14 cellular contexts compared by ENCODE assay signal in genomic region chr7:21943436-21943835, GRCh38. TPM values are rescaled to one million over a fixed set of nuclear protein-coding genes. Genes with fewer than 3 reads are reported as not detected.
DNase-seq lines count a peak whose midpoint lies in the region; ATAC-seq and TF ChIP-seq lines count a peak whose summit lies in the region.
"Had no signal": no experiment of that assay in that cellular context is flagged by ENCODE, and none has a peak within 500 bp of the region (broad histone marks: within the 10 kb centered on the region; RNA-seq: fewer than 3 reads in every experiment).

No MANE protein-coding gene starts in this region.

- H3K27ac ChIP-seq in HUES6 (ENCODE audit: low read depth, low read length), result no peak overlapping the region
- H3K27ac ChIP-seq: prostate gland, SJCRH30 had no signal

- CTCF ChIA-PET in Caco-2 (lab: Charles Lee), result no interaction called here

- H3K4me1 Mint-ChIP-seq in activated T-helper 2 cell treated with anti-CD3 and anti-CD28 coated beads, Interferon-gamma antibody, Interleukin-2, Interleukin-4, amounts not matched to agents 10 μg/mL and 5 μg/mL and 100 μg/mL, durations not matched to agents 14 hours and 24 hours and 36 hours (ENCODE audit: low read depth), result peaks cover 73% of the 10 kb centered on the region
- H3K4me1 Mint-ChIP-seq in nephron, result peaks cover 28% of the 10 kb centered on the region
- peaks cover 7% of the 10 kb centered on the region for H3K4me1 Mint-ChIP-seq in Caco-2 (ENCODE audit: low read depth, unreplicated experiment)

- H3K4me1 ChIP-seq in HUES6 (ENCODE audit: control insufficient read depth, insufficient read depth, low read length) (peaks cover 59% of the 10 kb centered on the region), Caco-2 (0 out of 2 replicates have a peak, but pooled peaks cover 8% of the 10 kb centered on the region)

- intact Hi-C loops in activated T-helper 2 cell treated with anti-CD3 and anti-CD28 coated beads, Interferon-gamma antibody, Interleukin-2, Interleukin-4, amounts not matched to agents 10 μg/mL and 5 μg/mL and 100 μg/mL, durations not matched to agents 14 hours and 24 hours and 36 hours (cut with micrococcal nuclease), result loop anchor here (10.0 kb wide), 3 partner anchors 231 to 941 kb away; no protein-coding TSS in a partner anchor
- intact Hi-C loops in Caco-2 (cut with micrococcal nuclease; ENCODE audit: unreplicated experiment), result no loop called here

- DNase-seq in NCI-H146 (lab: John Stamatoyannopoulos, UW) (peak; percentile 6), NCI-H146 treated with DMSO at 0.1 percent for 48 hours (lab: John Stamatoyannopoulos, UW; ENCODE audit: unreplicated experiment) (no peak), Caco-2 (no peak), NOMO-1 (lab: John Stamatoyannopoulos, UW; ENCODE audit: unreplicated experiment in 2 of 2) (no peak)
- no peak for DNase-seq in activated T-helper 2 cell treated with anti-CD3 and anti-CD28 coated beads, Interferon-gamma antibody, Interleukin-2, Interleukin-4, amounts not matched to agents 10 μg/mL and 5 μg/mL and 100 μg/mL, durations not matched to agents 14 hours and 24 hours and 36 hours (ENCODE audit: low spot score)
- DNase-seq: DND-41; NCI-H446; SJCRH30; stimulated activated CD4-positive, alpha-beta T cell treated with anti-CD3 and anti-CD28 coated beads, Interleukin-2, amount 100 ng/mL, for 48 hours had no signal

- H3K9me3 ChIP-seq in HUES6 (ENCODE audit: control insufficient read depth, insufficient read depth, low read depth, low read length) (no peaks in the 10 kb centered on the region), Caco-2 (no peaks in the 10 kb centered on the region)
- H3K9me3 ChIP-seq: prostate gland, SJCRH30 had no signal

- H3K4me3 ChIP-seq in HUES6 (ENCODE audit: low read depth, low read length), result peak overlapping the region; percentile 5
- H3K4me3 ChIP-seq in Caco-2 (ENCODE audit: low read depth, low read length), result no peak overlapping the region
- H3K4me3 ChIP-seq: prostate gland, SJCRH30 had no signal

- ATAC-seq in HG02938 (IDR thresholded peaks at IDR 0.05; ENCODE audit: unreplicated experiment), result no peak
- ATAC-seq: activated CD4-positive, CD25-positive, alpha-beta regulatory T cell treated with anti-CD3 and anti-CD28 coated beads, Interleukin-2, amount 50 U/mL, for 24 hours had no signal

- H3K27me3 Mint-ChIP-seq in activated T-helper 2 cell treated with anti-CD3 and anti-CD28 coated beads, Interferon-gamma antibody, Interleukin-2, Interleukin-4, amounts not matched to agents 10 μg/mL and 5 μg/mL and 100 μg/mL, durations not matched to agents 14 hours and 24 hours and 36 hours (ENCODE audit: low read depth), result peaks cover 1% of the 10 kb centered on the region
- H3K27me3 Mint-ChIP-seq in nephron (ENCODE audit: low read depth), result peaks cover 4% of the 10 kb centered on the region
- H3K27me3 Mint-ChIP-seq in Caco-2 (ENCODE audit: insufficient read depth, unreplicated experiment), result peaks cover 2% of the 10 kb centered on the region

- peak overlapping the region; percentile 14 for H3K9ac ChIP-seq in HUES6 (ENCODE audit: low read length)

- H3K27ac Mint-ChIP-seq in activated T-helper 2 cell treated with anti-CD3 and anti-CD28 coated beads, Interferon-gamma antibody, Interleukin-2, Interleukin-4, amounts not matched to agents 10 μg/mL and 5 μg/mL and 100 μg/mL, durations not matched to agents 14 hours and 24 hours and 36 hours, result no peak overlapping the region
- H3K27ac Mint-ChIP-seq in nephron (peak overlapping the region in 1 of 3 experiments; percentile 44), Caco-2 (ENCODE audit: unreplicated experiment) (no peak overlapping the region)

- no peaks in the 10 kb centered on the region for H3K9me3 Mint-ChIP-seq in activated T-helper 2 cell treated with anti-CD3 and anti-CD28 coated beads, Interferon-gamma antibody, Interleukin-2, Interleukin-4, amounts not matched to agents 10 μg/mL and 5 μg/mL and 100 μg/mL, durations not matched to agents 14 hours and 24 hours and 36 hours
- H3K9me3 Mint-ChIP-seq in nephron (no peaks in the 10 kb centered on the region), Caco-2 (ENCODE audit: unreplicated experiment) (no peaks in the 10 kb centered on the region)

- BruUV-seq in Caco-2 (replicated peaks; lab: Mats Ljungman, UMichigan), result no TSS peak

- peaks cover 29% of the 10 kb centered on the region for H3K36me3 Mint-ChIP-seq in activated T-helper 2 cell treated with anti-CD3 and anti-CD28 coated beads, Interferon-gamma antibody, Interleukin-2, Interleukin-4, amounts not matched to agents 10 μg/mL and 5 μg/mL and 100 μg/mL, durations not matched to agents 14 hours and 24 hours and 36 hours (ENCODE audit: low read depth)
- H3K36me3 Mint-ChIP-seq in nephron (ENCODE audit: low read depth) (peaks cover 13% of the 10 kb centered on the region), Caco-2 (ENCODE audit: insufficient read depth, unreplicated experiment) (no peaks in the 10 kb centered on the region)

- peak overlapping the region; percentile 38 for H3K4me3 Mint-ChIP-seq in activated T-helper 2 cell treated with anti-CD3 and anti-CD28 coated beads, Interferon-gamma antibody, Interleukin-2, Interleukin-4, amounts not matched to agents 10 μg/mL and 5 μg/mL and 100 μg/mL, durations not matched to agents 14 hours and 24 hours and 36 hours (ENCODE audit: low read depth)
- peak overlapping the region; percentile 62 to 70 (median 69) for H3K4me3 Mint-ChIP-seq in nephron
- no peak overlapping the region for H3K4me3 Mint-ChIP-seq in Caco-2 (ENCODE audit: unreplicated experiment)

- POLR2A ChIA-PET in Caco-2 (lab: Charles Lee), result no interaction called here

- TF ChIP-seq CTCF in nephron (IDR thresholded peaks at IDR 0.05; ENCODE audit: unreplicated experiment in 3 of 3), result no peak
- TF ChIP-seq CTCF in Caco-2 (IDR thresholded peaks at IDR 0.05; ENCODE audit: insufficient read depth in 1 of 2, low read depth in 1 of 2, low read length in 1 of 2, severe bottlenecking in 1 of 2, unreplicated experiment in 1 of 2), result no peak

- H3K27me3 ChIP-seq in HUES6 (ENCODE audit: control insufficient read depth, insufficient read depth, low read length), result no peaks in the 10 kb centered on the region; the same call in 1 of the 2 replicates
- peaks cover 2% of the 10 kb centered on the region; the same call in 1 of the 2 replicates for H3K27me3 ChIP-seq in Caco-2 (replicated peaks; ENCODE audit: control insufficient read depth, insufficient read depth, low read length)
- H3K27me3 ChIP-seq: SJCRH30 had no signal

- peaks cover 11% of the 10 kb centered on the region for H3K36me3 ChIP-seq in HUES6 (ENCODE audit: control insufficient read depth, insufficient read depth, low read length)
- H3K36me3 ChIP-seq in Caco-2 (ENCODE audit: control insufficient read depth, insufficient read depth, low read length), result peaks cover 1% of the 10 kb centered on the region; the same call in 1 of the 2 replicates
- H3K36me3 ChIP-seq: prostate gland had no signal

RNA-seq across cellular contexts. Expression of gene CDCA7L, which starts 2.3 kb away (rescaled TPM):
- total RNA-seq in activated T-helper 2 cell treated with anti-CD3 and anti-CD28 coated beads, Interferon-gamma antibody, Interleukin-2, Interleukin-4, amounts not matched to agents 10 μg/mL and 5 μg/mL and 100 μg/mL, durations not matched to agents 14 hours and 24 hours and 36 hours, result 81.5 and 82.9 TPM in 2 replicates
- 15.2 and 19.1 TPM in 2 replicates for total RNA-seq in Caco-2 (2022)
